9 cellular contexts compared by ENCODE assay signal in genomic region chr15:32717290-32718081, GRCh38. TPM values are rescaled to one million over a fixed set of nuclear protein-coding genes. Genes with fewer than 3 reads are reported as not detected.
A peak's percentile ranks its signal among the peaks of the same experiment; 100 is the strongest.
DNase-seq lines count a peak whose midpoint lies in the region; ATAC-seq lines count a peak whose summit lies in the region.
"Had no signal": no experiment of that assay in that cellular context is flagged by ENCODE, and none has a peak within 500 bp of the region (broad histone marks: within the 10 kb centered on the region; RNA-seq: fewer than 3 reads in every experiment).

GREM1 (plus strand) TSS chr15:32718004; CDS start chr15:32730691, 12,687 bp downstream.

- peak within 1 kb of the TSS; percentile 48 for H3K4me3 ChIP-seq in SJSA1
- H3K4me3 ChIP-seq in trophoblast cell (ENCODE audit: low read depth, low read length), result peak within 1 kb of the TSS; percentile 62

- no peaks in the 10 kb centered on the region for H3K79me1 ChIP-seq in trophoblast cell (ENCODE audit: low read length)

- no peak within 1 kb of the TSS for H4K12ac ChIP-seq in trophoblast cell (ENCODE audit: low read depth, low read length)

- H3K27me3 ChIP-seq in SJSA1 (replicated peaks), result peaks cover 37% of the 10 kb centered on the region
- peaks cover 44% of the 10 kb centered on the region for H3K27me3 ChIP-seq in trophoblast cell (ENCODE audit: insufficient read depth, low read length)

- H3K79me2 ChIP-seq in trophoblast cell (ENCODE audit: control insufficient read depth, insufficient read depth, low read length, poor library complexity), result no peaks in the 10 kb centered on the region

- DNase-seq in D341Med (ENCODE audit: low spot score) (peak; percentile 66), SJSA1 (ENCODE audit: low read depth in 1 of 2, low spot score in 2 of 2) (peak in 1 of 2 experiments; percentile 45), globus pallidus (ENCODE audit: low spot score) (peak; percentile 81), trophoblast cell (no peak), NAMALWA (ENCODE audit: low spot score) (no peak), dermis blood vessel endothelial cell (no peak)
- DNase-seq in stimulated activated CD4-positive, alpha-beta T cell treated with anti-CD3 and anti-CD28 coated beads, Interleukin-4, amount 100 ng/mL, for 24 hours, result no peak

- H3K9ac ChIP-seq in trophoblast cell (ENCODE audit: low read length), result no peak within 1 kb of the TSS

- peak within 1 kb of the TSS; percentile 91 for H3K4me2 ChIP-seq in trophoblast cell (ENCODE audit: low read length)

- ATAC-seq in HG03457 (IDR thresholded peaks at IDR 0.05; ENCODE audit: unreplicated experiment), result no peak

- peak within 1 kb of the TSS; percentile 1 for H2AFZ ChIP-seq in trophoblast cell (ENCODE audit: insufficient read depth, low read length, poor library complexity)

- H4K8ac ChIP-seq in trophoblast cell (ENCODE audit: low read depth, low read length), result no peak within 1 kb of the TSS

- no peak within 1 kb of the TSS for H2AK5ac ChIP-seq in trophoblast cell (ENCODE audit: low read length)

- no peak within 1 kb of the TSS for H2BK12ac ChIP-seq in trophoblast cell (ENCODE audit: low read length)

- H3K4ac ChIP-seq in trophoblast cell (ENCODE audit: low read depth, low read length), result no peak within 1 kb of the TSS

- WGBS in trophoblast cell (ENCODE audit: extremely low coverage, insufficient coverage, insufficient read length), result no CpG with 5 or more reads among the region's 89 CpGs

- peaks cover 3% of the 10 kb centered on the region; the same call in 1 of the 2 replicates for H3K9me3 ChIP-seq in SJSA1 (replicated peaks)
- H3K9me3 ChIP-seq in trophoblast cell (ENCODE audit: insufficient read depth, low read depth, low read length), result no peaks in the 10 kb centered on the region

- no peak within 1 kb of the TSS for H3K18ac ChIP-seq in trophoblast cell (ENCODE audit: low read length)

- H2BK5ac ChIP-seq in trophoblast cell (ENCODE audit: low read depth, low read length, poor library complexity), result no peak within 1 kb of the TSS

- H3K14ac ChIP-seq in trophoblast cell (ENCODE audit: low read length), result no peak within 1 kb of the TSS

- no peak within 1 kb of the TSS for H2BK120ac ChIP-seq in trophoblast cell (ENCODE audit: insufficient read depth, low read length, poor library complexity)

- H3K23ac ChIP-seq in trophoblast cell (ENCODE audit: low read length), result no peak within 1 kb of the TSS

- H3K36me3 ChIP-seq in SJSA1, result no peaks in the 10 kb centered on the region; the same call in 1 of the 2 replicates
- no peaks in the 10 kb centered on the region for H3K36me3 ChIP-seq in trophoblast cell (ENCODE audit: control insufficient read depth in 1 of 2, insufficient read depth in 2 of 2, low read length in 2 of 2)

- no peak within 1 kb of the TSS for H4K91ac ChIP-seq in trophoblast cell (ENCODE audit: low read depth, low read length)

- H3K4me1 ChIP-seq in SJSA1 (replicated peaks) (peaks cover 26% of the 10 kb centered on the region), trophoblast cell (ENCODE audit: control insufficient read depth in 1 of 2, insufficient read depth in 2 of 2, low read length in 2 of 2) (peaks cover 14 to 18% of the 10 kb centered on the region in 2 experiments)

- H3K27ac ChIP-seq in SJSA1 (peak within 1 kb of the TSS; percentile 21), trophoblast cell (ENCODE audit: low read depth, low read length) (no peak within 1 kb of the TSS)
- H3K27ac ChIP-seq: HL-60 had no signal

RNA-seq across cellular contexts. Expression of gene GREM1, which starts in this region (rescaled TPM):
- 8.7 and 12.8 TPM in 2 replicates for total RNA-seq in SJSA1 (2014; rRNA removed; shearing (Covaris generic))
- 0.27 and 0.29 TPM in 2 replicates for polyA plus RNA-seq in trophoblast cell (2013)
- 0.47 and 1.2 TPM in 2 replicates for total RNA-seq in dermis blood vessel endothelial cell

Comparison
In these comparisons a context has a peak if more than half of its experiments do, and no peak if none do; other contexts are left out.
1. DNase-seq: peak in D341Med (single experiment) and globus pallidus (single experiment); none in trophoblast cell (0 of 2), stimulated activated CD4-positive, alpha-beta T cell treated with anti-CD3 and anti-CD28 coated beads, Interleukin-4, amount 100 ng/mL, for 24 hours (single experiment), NAMALWA (single experiment) and dermis blood vessel endothelial cell (single experiment).